1 cellular context compared by ENCODE assay signal in the genomic region with DNA sequence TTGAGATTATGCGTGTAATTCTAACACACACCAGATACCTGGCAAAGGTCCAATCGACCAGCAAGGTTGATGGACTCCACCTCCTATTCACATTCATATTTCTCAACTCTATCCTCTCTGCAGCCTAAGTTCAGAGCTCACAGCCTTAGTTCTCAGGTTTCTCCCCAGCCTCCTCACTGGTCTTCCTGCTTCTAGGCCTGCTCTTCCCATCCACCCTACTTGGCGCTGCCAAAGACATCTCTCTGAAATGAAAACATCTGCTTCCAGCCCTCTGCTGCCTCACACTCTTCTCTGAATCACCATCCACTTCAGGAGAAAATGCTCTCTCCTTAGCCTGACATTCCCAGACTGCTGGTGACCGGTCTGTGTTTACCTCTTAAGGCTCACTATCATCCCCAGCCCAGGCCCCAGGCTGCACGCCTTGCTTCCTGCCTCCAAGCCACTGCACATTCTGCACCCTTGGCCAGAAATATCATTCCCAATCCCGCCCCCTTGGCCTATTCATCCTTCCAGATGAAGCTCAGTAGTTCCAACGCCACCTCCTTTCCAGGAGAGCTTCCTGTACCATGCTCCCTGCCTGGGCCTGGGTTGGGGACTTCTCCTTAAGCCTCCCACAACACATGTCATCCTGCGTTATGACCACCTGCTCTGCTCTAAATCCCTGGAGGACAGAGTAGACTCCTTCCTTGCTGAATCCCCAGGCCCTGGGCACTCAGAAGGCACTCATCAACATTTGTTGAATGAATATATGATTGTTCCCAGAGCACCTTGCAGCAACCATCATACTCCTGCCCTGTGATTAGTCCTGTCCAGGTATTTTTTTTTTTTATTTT.
TF ChIP-seq lines count a peak whose summit lies in the region.

No MANE protein-coding gene starts in this region.

TF ChIP-seq in GM23338, 12 proteins besides CTCF, POLR2A, EP300 and RAD21 (continued from another document):
- TF ChIP-seq, protein P1, sequence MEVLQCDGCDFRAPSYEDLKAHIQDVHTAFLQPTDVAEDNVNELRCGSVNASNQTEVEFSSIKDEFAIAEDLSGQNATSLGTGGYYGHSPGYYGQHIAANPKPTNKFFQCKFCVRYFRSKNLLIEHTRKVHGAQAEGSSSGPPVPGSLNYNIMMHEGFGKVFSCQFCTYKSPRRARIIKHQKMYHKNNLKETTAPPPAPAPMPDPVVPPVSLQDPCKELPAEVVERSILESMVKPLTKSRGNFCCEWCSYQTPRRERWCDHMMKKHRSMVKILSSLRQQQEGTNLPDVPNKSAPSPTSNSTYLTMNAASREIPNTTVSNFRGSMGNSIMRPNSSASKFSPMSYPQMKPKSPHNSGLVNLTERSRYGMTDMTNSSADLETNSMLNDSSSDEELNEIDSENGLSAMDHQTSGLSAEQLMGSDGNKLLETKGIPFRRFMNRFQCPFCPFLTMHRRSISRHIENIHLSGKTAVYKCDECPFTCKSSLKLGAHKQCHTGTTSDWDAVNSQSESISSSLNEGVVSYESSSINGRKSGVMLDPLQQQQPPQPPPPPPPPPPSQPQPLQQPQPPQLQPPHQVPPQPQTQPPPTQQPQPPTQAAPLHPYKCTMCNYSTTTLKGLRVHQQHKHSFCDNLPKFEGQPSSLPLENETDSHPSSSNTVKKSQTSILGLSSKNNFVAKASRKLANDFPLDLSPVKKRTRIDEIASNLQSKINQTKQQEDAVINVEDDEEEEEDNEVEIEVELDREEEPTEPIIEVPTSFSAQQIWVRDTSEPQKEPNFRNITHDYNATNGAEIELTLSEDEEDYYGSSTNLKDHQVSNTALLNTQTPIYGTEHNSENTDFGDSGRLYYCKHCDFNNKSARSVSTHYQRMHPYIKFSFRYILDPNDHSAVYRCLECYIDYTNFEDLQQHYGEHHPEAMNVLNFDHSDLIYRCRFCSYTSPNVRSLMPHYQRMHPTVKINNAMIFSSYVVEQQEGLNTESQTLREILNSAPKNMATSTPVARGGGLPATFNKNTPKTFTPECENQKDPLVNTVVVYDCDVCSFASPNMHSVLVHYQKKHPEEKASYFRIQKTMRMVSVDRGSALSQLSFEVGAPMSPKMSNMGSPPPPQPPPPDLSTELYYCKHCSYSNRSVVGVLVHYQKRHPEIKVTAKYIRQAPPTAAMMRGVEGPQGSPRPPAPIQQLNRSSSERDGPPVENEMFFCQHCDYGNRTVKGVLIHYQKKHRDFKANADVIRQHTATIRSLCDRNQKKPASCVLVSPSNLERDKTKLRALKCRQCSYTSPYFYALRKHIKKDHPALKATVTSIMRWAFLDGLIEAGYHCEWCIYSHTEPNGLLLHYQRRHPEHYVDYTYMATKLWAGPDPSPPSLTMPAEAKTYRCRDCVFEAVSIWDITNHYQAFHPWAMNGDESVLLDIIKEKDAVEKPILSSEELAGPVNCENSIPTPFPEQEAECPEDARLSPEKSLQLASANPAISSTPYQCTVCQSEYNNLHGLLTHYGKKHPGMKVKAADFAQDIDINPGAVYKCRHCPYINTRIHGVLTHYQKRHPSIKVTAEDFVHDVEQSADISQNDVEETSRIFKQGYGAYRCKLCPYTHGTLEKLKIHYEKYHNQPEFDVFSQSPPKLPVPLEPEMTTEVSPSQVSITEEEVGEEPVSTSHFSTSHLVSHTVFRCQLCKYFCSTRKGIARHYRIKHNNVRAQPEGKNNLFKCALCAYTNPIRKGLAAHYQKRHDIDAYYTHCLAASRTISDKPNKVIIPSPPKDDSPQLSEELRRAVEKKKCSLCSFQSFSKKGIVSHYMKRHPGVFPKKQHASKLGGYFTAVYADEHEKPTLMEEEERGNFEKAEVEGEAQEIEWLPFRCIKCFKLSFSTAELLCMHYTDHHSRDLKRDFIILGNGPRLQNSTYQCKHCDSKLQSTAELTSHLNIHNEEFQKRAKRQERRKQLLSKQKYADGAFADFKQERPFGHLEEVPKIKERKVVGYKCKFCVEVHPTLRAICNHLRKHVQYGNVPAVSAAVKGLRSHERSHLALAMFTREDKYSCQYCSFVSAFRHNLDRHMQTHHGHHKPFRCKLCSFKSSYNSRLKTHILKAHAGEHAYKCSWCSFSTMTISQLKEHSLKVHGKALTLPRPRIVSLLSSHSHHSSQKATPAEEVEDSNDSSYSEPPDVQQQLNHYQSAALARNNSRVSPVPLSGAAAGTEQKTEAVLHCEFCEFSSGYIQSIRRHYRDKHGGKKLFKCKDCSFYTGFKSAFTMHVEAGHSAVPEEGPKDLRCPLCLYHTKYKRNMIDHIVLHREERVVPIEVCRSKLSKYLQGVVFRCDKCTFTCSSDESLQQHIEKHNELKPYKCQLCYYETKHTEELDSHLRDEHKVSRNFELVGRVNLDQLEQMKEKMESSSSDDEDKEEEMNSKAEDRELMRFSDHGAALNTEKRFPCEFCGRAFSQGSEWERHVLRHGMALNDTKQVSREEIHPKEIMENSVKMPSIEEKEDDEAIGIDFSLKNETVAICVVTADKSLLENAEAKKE (CRISPR knock-in tag; IDR thresholded peaks at IDR 0.05): no peak
- no peak for TF ChIP-seq EZH2phosphoT487 (IDR thresholded peaks at IDR 0.05; ENCODE audit: unreplicated experiment)
- TF ChIP-seq NANOG (IDR thresholded peaks at IDR 0.05; ENCODE audit: borderline replicate concordance): no peak
TF ChIP-seq in GM23338: peak in this region for 0.
